14 cellular contexts compared by ENCODE assay signal in genomic region chr9:19026375-19026774, GRCh38.
"Had no signal": no experiment of that assay in that cellular context is flagged by ENCODE, and none has a peak within 500 bp of the region (broad histone marks: within the 10 kb centered on the region; RNA-seq: fewer than 3 reads in every experiment).

No MANE protein-coding gene starts in this region.

- FAIRE-seq: keratinocyte had no signal

- ATAC-seq: activated CD4-positive, CD25-positive, alpha-beta regulatory T cell treated with anti-CD3 and anti-CD28 coated beads, Interleukin-2, amount 50 U/mL, for 24 hours; activated naive CD4-positive, alpha-beta T cell treated with anti-CD3 and anti-CD28 coated beads, Interleukin-2, amount 50 U/mL, for 72 hours had no signal

- DNase-seq: activated effector memory CD4-positive, alpha-beta T cell treated with Interleukin-2 at 50 U/mL for 16 hours; activated T-cell treated with anti-CD3 and anti-CD28 coated beads for 4 hours; anterior cingulate cortex; cerebellar nuclear complex; dermis blood vessel endothelial cell; left ventricle myocardium inferior; mesendoderm; ovary; stimulated activated CD4-positive, alpha-beta T cell treated with anti-CD3 and anti-CD28 coated beads, Interleukin-4, amount 100 ng/mL, for 4 hours; tibial artery; uterus had no signal
